1 cellular context compared by ENCODE assay signal in the genomic region with DNA sequence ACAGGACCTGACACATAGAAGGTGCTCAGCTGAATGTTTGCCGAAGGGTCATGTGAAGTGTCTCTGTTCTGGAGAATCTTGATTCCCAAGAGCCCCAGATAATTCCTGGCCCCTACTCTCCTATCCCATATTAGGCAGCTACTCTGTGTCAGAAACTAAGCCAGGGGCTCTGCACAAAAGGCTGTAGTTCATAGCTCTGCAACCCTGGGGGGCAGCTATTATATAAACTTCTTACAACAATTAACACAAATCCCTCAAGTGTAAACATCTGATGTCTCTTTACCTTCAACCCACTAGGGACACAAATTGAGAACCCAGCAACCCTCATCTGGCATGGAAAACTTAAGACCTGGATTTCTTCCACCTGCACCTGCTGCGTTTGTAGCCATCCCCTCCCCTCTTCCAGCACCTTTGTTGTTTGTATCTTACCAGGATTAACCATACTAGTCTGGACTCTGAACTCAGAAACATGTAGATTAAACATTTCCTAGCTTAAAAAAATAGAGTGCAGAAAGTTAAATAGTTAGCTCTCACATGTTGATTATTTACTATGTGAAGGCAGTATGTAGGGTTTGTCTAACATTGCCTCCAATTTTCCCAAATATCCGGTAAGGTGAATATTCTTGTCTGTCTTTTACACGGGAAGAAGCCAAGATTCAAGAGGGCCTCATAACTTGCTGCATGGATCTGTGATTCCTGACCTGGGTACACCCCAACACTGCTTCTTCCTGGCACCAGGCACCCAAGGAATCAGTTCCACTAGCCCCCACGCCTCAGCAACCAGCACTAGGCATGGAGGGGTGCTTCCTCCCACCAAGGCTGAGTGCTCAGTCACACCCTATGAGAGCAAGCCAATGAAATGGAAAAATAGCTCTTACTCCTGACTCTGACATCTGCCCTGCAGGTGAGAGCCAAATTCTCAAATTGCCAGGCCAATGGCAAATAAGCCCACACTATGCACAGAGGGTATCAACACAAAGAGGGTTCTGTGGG.
TF ChIP-seq lines count a peak whose summit lies in the region.

No MANE protein-coding gene starts in this region.

TF ChIP-seq in HepG2, 621 proteins besides CTCF, POLR2A, EP300 and RAD21 (continued from another document and continues in another):
- TF ChIP-seq, protein P1, sequence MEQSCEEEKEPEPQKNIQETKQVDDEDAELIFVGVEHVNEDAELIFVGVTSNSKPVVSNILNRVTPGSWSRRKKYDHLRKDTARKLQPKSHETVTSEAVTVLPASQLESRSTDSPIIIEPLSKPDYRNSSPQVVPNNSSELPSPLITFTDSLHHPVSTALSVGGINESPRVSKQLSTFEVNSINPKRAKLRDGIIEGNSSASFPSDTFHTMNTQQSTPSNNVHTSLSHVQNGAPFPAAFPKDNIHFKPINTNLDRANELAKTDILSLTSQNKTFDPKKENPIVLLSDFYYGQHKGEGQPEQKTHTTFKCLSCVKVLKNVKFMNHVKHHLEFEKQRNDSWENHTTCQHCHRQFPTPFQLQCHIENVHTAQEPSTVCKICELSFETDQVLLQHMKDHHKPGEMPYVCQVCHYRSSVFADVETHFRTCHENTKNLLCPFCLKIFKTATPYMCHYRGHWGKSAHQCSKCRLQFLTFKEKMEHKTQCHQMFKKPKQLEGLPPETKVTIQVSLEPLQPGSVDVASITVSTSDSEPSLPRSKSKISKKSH (CRISPR knock-in tag; IDR thresholded peaks at IDR 0.05; ENCODE audit: borderline replicate concordance): no peak
- no peak for TF ChIP-seq HOXA3 (CRISPR knock-in tag; IDR thresholded peaks at IDR 0.05)
- no peak for TF ChIP-seq MLLT10 (CRISPR knock-in tag; IDR thresholded peaks at IDR 0.05)
- TF ChIP-seq ZNF672 (CRISPR knock-in tag; IDR thresholded peaks at IDR 0.05): no peak
- no peak for TF ChIP-seq ZMYM3 (CRISPR knock-in tag; IDR thresholded peaks at IDR 0.05)
- no peak for TF ChIP-seq MBD4 (IDR thresholded peaks at IDR 0.05; ENCODE audit: borderline replicate concordance, low read length)
- TF ChIP-seq ZIK1 (CRISPR knock-in tag; IDR thresholded peaks at IDR 0.05; ENCODE audit: borderline replicate concordance, low read depth): no peak
- TF ChIP-seq ZNF251 (CRISPR knock-in tag; IDR thresholded peaks at IDR 0.05): no peak
- TF ChIP-seq HMG20B (CRISPR knock-in tag; conservative IDR thresholded peaks at IDR 0.05): no peak
- TF ChIP-seq, protein P2, sequence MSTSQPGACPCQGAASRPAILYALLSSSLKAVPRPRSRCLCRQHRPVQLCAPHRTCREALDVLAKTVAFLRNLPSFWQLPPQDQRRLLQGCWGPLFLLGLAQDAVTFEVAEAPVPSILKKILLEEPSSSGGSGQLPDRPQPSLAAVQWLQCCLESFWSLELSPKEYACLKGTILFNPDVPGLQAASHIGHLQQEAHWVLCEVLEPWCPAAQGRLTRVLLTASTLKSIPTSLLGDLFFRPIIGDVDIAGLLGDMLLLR (CRISPR knock-in tag; IDR thresholded peaks at IDR 0.05): no peak
- TF ChIP-seq SOX6 (IDR thresholded peaks at IDR 0.05): no peak
- peak; percentile 50; the same call in 1 of the 2 replicates for TF ChIP-seq SOX6 (CRISPR knock-in tag; IDR thresholded peaks at IDR 0.05)
- TF ChIP-seq ZNF724P (CRISPR knock-in tag; IDR thresholded peaks at IDR 0.05; ENCODE audit: borderline replicate concordance): no peak
- no peak for TF ChIP-seq ZNF256 (CRISPR knock-in tag; conservative IDR thresholded peaks at IDR 0.05)
- TF ChIP-seq ZNF780A (CRISPR knock-in tag; IDR thresholded peaks at IDR 0.05): 0 out of 2 replicates have a peak, but pooled peaks have one; percentile 28
- TF ChIP-seq TP53 (CRISPR knock-in tag; conservative IDR thresholded peaks at IDR 0.05): no peak
- no peak for TF ChIP-seq CHD2 (IDR thresholded peaks at IDR 0.05; ENCODE audit: low read depth, low read length)
- TF ChIP-seq, protein P3, sequence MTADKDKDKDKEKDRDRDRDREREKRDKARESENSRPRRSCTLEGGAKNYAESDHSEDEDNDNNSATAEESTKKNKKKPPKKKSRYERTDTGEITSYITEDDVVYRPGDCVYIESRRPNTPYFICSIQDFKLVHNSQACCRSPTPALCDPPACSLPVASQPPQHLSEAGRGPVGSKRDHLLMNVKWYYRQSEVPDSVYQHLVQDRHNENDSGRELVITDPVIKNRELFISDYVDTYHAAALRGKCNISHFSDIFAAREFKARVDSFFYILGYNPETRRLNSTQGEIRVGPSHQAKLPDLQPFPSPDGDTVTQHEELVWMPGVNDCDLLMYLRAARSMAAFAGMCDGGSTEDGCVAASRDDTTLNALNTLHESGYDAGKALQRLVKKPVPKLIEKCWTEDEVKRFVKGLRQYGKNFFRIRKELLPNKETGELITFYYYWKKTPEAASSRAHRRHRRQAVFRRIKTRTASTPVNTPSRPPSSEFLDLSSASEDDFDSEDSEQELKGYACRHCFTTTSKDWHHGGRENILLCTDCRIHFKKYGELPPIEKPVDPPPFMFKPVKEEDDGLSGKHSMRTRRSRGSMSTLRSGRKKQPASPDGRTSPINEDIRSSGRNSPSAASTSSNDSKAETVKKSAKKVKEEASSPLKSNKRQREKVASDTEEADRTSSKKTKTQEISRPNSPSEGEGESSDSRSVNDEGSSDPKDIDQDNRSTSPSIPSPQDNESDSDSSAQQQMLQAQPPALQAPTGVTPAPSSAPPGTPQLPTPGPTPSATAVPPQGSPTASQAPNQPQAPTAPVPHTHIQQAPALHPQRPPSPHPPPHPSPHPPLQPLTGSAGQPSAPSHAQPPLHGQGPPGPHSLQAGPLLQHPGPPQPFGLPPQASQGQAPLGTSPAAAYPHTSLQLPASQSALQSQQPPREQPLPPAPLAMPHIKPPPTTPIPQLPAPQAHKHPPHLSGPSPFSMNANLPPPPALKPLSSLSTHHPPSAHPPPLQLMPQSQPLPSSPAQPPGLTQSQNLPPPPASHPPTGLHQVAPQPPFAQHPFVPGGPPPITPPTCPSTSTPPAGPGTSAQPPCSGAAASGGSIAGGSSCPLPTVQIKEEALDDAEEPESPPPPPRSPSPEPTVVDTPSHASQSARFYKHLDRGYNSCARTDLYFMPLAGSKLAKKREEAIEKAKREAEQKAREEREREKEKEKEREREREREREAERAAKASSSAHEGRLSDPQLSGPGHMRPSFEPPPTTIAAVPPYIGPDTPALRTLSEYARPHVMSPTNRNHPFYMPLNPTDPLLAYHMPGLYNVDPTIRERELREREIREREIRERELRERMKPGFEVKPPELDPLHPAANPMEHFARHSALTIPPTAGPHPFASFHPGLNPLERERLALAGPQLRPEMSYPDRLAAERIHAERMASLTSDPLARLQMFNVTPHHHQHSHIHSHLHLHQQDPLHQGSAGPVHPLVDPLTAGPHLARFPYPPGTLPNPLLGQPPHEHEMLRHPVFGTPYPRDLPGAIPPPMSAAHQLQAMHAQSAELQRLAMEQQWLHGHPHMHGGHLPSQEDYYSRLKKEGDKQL (CRISPR knock-in tag; IDR thresholded peaks at IDR 0.05; ENCODE audit: low read depth): no peak
- TF ChIP-seq, protein P4, sequence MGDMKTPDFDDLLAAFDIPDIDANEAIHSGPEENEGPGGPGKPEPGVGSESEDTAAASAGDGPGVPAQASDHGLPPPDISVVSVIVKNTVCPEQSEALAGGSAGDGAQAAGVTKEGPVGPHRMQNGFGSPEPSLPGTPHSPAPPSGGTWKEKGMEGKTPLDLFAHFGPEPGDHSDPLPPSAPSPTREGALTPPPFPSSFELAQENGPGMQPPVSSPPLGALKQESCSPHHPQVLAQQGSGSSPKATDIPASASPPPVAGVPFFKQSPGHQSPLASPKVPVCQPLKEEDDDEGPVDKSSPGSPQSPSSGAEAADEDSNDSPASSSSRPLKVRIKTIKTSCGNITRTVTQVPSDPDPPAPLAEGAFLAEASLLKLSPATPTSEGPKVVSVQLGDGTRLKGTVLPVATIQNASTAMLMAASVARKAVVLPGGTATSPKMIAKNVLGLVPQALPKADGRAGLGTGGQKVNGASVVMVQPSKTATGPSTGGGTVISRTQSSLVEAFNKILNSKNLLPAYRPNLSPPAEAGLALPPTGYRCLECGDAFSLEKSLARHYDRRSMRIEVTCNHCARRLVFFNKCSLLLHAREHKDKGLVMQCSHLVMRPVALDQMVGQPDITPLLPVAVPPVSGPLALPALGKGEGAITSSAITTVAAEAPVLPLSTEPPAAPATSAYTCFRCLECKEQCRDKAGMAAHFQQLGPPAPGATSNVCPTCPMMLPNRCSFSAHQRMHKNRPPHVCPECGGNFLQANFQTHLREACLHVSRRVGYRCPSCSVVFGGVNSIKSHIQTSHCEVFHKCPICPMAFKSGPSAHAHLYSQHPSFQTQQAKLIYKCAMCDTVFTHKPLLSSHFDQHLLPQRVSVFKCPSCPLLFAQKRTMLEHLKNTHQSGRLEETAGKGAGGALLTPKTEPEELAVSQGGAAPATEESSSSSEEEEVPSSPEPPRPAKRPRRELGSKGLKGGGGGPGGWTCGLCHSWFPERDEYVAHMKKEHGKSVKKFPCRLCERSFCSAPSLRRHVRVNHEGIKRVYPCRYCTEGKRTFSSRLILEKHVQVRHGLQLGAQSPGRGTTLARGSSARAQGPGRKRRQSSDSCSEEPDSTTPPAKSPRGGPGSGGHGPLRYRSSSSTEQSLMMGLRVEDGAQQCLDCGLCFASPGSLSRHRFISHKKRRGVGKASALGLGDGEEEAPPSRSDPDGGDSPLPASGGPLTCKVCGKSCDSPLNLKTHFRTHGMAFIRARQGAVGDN (CRISPR knock-in tag; IDR thresholded peaks at IDR 0.05): peak; percentile 45; the same call in 1 of the 2 replicates
- no peak for TF ChIP-seq ZFY (CRISPR knock-in tag; IDR thresholded peaks at IDR 0.05)
- no peak for TF ChIP-seq GLI4 (CRISPR knock-in tag; IDR thresholded peaks at IDR 0.05; ENCODE audit: borderline replicate concordance)
- no peak for TF ChIP-seq ATAD3A (CRISPR knock-in tag; IDR thresholded peaks at IDR 0.05)
- no peak for TF ChIP-seq MXD4 (CRISPR knock-in tag; IDR thresholded peaks at IDR 0.05)
- TF ChIP-seq WIZ (CRISPR knock-in tag; IDR thresholded peaks at IDR 0.05): no peak
- TF ChIP-seq MAFF (IDR thresholded peaks at IDR 0.05; ENCODE audit: low read depth, low read length): no peak
- TF ChIP-seq, protein P5, sequence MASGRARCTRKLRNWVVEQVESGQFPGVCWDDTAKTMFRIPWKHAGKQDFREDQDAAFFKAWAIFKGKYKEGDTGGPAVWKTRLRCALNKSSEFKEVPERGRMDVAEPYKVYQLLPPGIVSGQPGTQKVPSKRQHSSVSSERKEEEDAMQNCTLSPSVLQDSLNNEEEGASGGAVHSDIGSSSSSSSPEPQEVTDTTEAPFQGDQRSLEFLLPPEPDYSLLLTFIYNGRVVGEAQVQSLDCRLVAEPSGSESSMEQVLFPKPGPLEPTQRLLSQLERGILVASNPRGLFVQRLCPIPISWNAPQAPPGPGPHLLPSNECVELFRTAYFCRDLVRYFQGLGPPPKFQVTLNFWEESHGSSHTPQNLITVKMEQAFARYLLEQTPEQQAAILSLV (CRISPR knock-in tag; IDR thresholded peaks at IDR 0.05; ENCODE audit: borderline replicate concordance): no peak
- 0 out of 2 replicates have a peak, but pooled peaks have one; percentile 33 for TF ChIP-seq CHD4 (IDR thresholded peaks at IDR 0.05; ENCODE audit: borderline replicate concordance, low read length)
- TF ChIP-seq, protein P6, sequence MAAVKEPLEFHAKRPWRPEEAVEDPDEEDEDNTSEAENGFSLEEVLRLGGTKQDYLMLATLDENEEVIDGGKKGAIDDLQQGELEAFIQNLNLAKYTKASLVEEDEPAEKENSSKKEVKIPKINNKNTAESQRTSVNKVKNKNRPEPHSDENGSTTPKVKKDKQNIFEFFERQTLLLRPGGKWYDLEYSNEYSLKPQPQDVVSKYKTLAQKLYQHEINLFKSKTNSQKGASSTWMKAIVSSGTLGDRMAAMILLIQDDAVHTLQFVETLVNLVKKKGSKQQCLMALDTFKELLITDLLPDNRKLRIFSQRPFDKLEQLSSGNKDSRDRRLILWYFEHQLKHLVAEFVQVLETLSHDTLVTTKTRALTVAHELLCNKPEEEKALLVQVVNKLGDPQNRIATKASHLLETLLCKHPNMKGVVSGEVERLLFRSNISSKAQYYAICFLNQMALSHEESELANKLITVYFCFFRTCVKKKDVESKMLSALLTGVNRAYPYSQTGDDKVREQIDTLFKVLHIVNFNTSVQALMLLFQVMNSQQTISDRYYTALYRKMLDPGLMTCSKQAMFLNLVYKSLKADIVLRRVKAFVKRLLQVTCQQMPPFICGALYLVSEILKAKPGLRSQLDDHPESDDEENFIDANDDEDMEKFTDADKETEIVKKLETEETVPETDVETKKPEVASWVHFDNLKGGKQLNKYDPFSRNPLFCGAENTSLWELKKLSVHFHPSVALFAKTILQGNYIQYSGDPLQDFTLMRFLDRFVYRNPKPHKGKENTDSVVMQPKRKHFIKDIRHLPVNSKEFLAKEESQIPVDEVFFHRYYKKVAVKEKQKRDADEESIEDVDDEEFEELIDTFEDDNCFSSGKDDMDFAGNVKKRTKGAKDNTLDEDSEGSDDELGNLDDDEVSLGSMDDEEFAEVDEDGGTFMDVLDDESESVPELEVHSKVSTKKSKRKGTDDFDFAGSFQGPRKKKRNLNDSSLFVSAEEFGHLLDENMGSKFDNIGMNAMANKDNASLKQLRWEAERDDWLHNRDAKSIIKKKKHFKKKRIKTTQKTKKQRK (IDR thresholded peaks at IDR 0.05; ENCODE audit: low read length): no peak
- TF ChIP-seq, protein P7, sequence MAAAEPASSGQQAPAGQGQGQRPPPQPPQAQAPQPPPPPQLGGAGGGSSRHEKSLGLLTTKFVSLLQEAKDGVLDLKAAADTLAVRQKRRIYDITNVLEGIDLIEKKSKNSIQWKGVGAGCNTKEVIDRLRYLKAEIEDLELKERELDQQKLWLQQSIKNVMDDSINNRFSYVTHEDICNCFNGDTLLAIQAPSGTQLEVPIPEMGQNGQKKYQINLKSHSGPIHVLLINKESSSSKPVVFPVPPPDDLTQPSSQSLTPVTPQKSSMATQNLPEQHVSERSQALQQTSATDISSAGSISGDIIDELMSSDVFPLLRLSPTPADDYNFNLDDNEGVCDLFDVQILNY (CRISPR knock-in tag; conservative IDR thresholded peaks at IDR 0.05): no peak
- 0 out of 2 replicates have a peak, but pooled peaks have one; percentile 15 for TF ChIP-seq BORCS8-MEF2B (CRISPR knock-in tag; IDR thresholded peaks at IDR 0.05)
- TF ChIP-seq KMT2B (CRISPR knock-in tag; IDR thresholded peaks at IDR 0.05): no peak
- TF ChIP-seq PAF1 (CRISPR knock-in tag; IDR thresholded peaks at IDR 0.05): no peak
- TF ChIP-seq, protein P8, sequence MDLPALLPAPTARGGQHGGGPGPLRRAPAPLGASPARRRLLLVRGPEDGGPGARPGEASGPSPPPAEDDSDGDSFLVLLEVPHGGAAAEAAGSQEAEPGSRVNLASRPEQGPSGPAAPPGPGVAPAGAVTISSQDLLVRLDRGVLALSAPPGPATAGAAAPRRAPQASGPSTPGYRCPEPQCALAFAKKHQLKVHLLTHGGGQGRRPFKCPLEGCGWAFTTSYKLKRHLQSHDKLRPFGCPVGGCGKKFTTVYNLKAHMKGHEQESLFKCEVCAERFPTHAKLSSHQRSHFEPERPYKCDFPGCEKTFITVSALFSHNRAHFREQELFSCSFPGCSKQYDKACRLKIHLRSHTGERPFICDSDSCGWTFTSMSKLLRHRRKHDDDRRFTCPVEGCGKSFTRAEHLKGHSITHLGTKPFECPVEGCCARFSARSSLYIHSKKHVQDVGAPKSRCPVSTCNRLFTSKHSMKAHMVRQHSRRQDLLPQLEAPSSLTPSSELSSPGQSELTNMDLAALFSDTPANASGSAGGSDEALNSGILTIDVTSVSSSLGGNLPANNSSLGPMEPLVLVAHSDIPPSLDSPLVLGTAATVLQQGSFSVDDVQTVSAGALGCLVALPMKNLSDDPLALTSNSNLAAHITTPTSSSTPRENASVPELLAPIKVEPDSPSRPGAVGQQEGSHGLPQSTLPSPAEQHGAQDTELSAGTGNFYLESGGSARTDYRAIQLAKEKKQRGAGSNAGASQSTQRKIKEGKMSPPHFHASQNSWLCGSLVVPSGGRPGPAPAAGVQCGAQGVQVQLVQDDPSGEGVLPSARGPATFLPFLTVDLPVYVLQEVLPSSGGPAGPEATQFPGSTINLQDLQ (CRISPR knock-in tag; IDR thresholded peaks at IDR 0.05): no peak
- TF ChIP-seq ZNF263 (CRISPR knock-in tag; IDR thresholded peaks at IDR 0.05): peak; percentile 65
- no peak for TF ChIP-seq ZNF598 (CRISPR knock-in tag; IDR thresholded peaks at IDR 0.05; ENCODE audit: borderline replicate concordance)
